Comparison of ENCODE assay signal across 21 cellular contexts in the genomic region with DNA sequence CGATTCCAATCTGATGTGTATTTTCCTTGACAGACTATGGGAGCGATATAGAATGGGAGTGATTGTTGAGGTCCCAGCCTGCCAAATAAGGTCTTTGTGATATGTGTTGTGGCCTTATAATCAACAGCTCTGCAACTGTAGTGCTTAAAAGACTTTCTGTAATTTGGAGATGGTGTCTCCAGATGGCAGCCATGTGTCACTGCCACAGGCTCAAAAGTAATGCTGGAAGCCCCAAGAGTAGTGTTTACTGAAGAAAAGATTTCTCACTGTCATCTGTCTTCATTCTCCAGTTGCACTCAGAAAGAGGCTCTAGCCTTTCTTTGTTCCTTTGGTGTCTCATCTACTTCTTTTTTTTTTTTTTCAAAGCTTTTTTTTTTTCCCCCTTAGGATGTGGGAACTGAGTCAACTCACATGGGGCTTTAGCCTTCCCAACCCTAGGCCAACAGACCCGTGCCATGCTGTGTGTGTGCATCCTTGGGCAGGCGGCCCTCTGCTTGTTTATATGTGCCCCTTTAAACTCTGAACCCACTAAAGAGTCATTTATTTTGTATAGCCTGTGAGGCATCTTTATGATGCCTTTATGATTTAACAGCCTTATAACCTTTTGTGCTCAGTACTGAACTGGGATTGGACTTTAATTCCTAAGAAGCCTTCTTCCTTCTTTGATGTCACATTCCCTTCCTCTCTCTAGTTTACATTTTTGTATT. TPM values are rescaled to one million over a fixed set of nuclear protein-coding genes. Genes with fewer than 3 reads are reported as not detected.
A peak's percentile ranks its signal among the peaks of the same experiment; 100 is the strongest.
DNase-seq lines count a peak whose midpoint lies in the region; ATAC-seq and TF ChIP-seq lines count a peak whose summit lies in the region.
"Had no signal": no experiment of that assay in that cellular context is flagged by ENCODE, and none has a peak within 500 bp of the region (broad histone marks: within the 10 kb centered on the region; RNA-seq: fewer than 3 reads in every experiment).

No MANE protein-coding gene starts in this region.

- ATAC-seq in mucosa of descending colon = peak; percentile 88
- ATAC-seq: activated CD8-positive, alpha-beta T cell treated with anti-CD3 and anti-CD28 coated beads, Interleukin-2, amount 10 ng/mL, durations not matched to agents 7 days and 5 days; activated T-cell treated with anti-CD3 and anti-CD28 coated beads, Interleukin-2, amount 50 U/mL, for 72 hours; effector memory CD8-positive, alpha-beta T cell; foreskin keratinocyte; PC-3; psoas muscle had no signal

- H3K9me3 ChIP-seq in colonic mucosa = no peaks in the 10 kb centered on the region
- no peaks in the 10 kb centered on the region for H3K9me3 ChIP-seq in mucosa of descending colon
- H3K9me3 ChIP-seq: SK-N-SH, stomach had no signal

- H3K27me3 ChIP-seq in colonic mucosa = no peaks in the 10 kb centered on the region
- H3K27me3 ChIP-seq: foreskin keratinocyte had no signal

- H3K4me1 ChIP-seq in colonic mucosa (peaks cover 14% of the 10 kb centered on the region), mucosa of descending colon (ENCODE audit: low read depth) (no peaks in the 10 kb centered on the region)
- H3K4me1 ChIP-seq: foreskin keratinocyte, psoas muscle had no signal

- DNase-seq in AG20443 (ENCODE audit: low spot score) = peak; percentile 18
- peak; percentile 46 for DNase-seq in NCI-H1092 treated with DMSO at 0.1 percent for 48 hours (lab: John Stamatoyannopoulos, UW)
- peak; percentile 54 for DNase-seq in colonic mucosa
- DNase-seq in mucosa of descending colon = peak; percentile 42 to 63 (median 47)
- DNase-seq in activated CD4-positive, alpha-beta T cell treated with anti-CD3 and anti-CD28 coated beads, Interleukin-2, amount 50 U/mL, for 48 hours = no peak
- DNase-seq in SKM-1 treated with dmso at 0.1 percent for 144 hours (lab: John Stamatoyannopoulos, UW; ENCODE audit: unreplicated experiment) = no peak
- no peak for DNase-seq in activated CD4-positive, alpha-beta T cell treated with anti-CD3 and anti-CD28 coated beads, Interleukin-2, amount 10 ng/mL, durations not matched to agents 24 days and 14 days
- DNase-seq in LoVo (ENCODE audit: low spot score) = no peak
- DNase-seq: activated CD8-positive, alpha-beta T cell treated with anti-CD3 and anti-CD28 coated beads, Interleukin-2, amount 10 ng/mL, durations not matched to agents 7 days and 5 days; activated T-cell treated with anti-CD3 and anti-CD28 coated beads, Interleukin-2, amount 50 U/mL, for 72 hours; effector memory CD8-positive, alpha-beta T cell; foreskin keratinocyte; GF-D8; NCI-H1436 treated with DMSO at 0.1 percent for 48 hours; NCI-H526 treated with DMSO at 0.1 percent for 48 hours; PC-3; psoas muscle; SK-N-SH; stomach had no signal

- no peaks in the 10 kb centered on the region for H3K36me3 ChIP-seq in colonic mucosa
- H3K36me3 ChIP-seq in mucosa of descending colon (ENCODE audit: low read depth) = no peaks in the 10 kb centered on the region
- H3K36me3 ChIP-seq: stomach had no signal

- H3K27ac ChIP-seq in colonic mucosa = peak overlapping the region; percentile 77
- H3K27ac ChIP-seq: foreskin keratinocyte, HL-60, KMS-11, psoas muscle had no signal

- H3K9me3 Mint-ChIP-seq in activated CD4-positive, alpha-beta T cell treated with anti-CD3 and anti-CD28 coated beads, Interleukin-2, amount 10 ng/mL, durations not matched to agents 24 days and 14 days = no peaks in the 10 kb centered on the region
- H3K9me3 Mint-ChIP-seq: activated T-cell treated with anti-CD3 and anti-CD28 coated beads, Interleukin-2, amount 50 U/mL, for 72 hours; effector memory CD8-positive, alpha-beta T cell had no signal

- H3K4me3 Mint-ChIP-seq in activated CD4-positive, alpha-beta T cell treated with anti-CD3 and anti-CD28 coated beads, Interleukin-2, amount 10 ng/mL, durations not matched to agents 24 days and 14 days = no peak overlapping the region
- H3K4me3 Mint-ChIP-seq: activated CD8-positive, alpha-beta T cell treated with anti-CD3 and anti-CD28 coated beads, Interleukin-2, amount 10 ng/mL, durations not matched to agents 7 days and 5 days; activated T-cell treated with anti-CD3 and anti-CD28 coated beads, Interleukin-2, amount 50 U/mL, for 72 hours; effector memory CD8-positive, alpha-beta T cell had no signal

- TF ChIP-seq CTCF in colonic mucosa (IDR thresholded peaks at IDR 0.05) = no peak
- TF ChIP-seq CTCF in mucosa of descending colon (IDR thresholded peaks at IDR 0.05) = no peak

- no peak overlapping the region for H3K4me3 ChIP-seq in colonic mucosa
- no peak overlapping the region for H3K4me3 ChIP-seq in mucosa of descending colon
- H3K4me3 ChIP-seq: psoas muscle, stomach had no signal

- intact Hi-C loops in colonic mucosa (cut with DNase I) = no loop called here
- intact Hi-C loops in mucosa of descending colon (cut with DNase I, micrococcal nuclease) = no loop called here
- intact Hi-C loops in activated CD4-positive, alpha-beta T cell treated with anti-CD3 and anti-CD28 coated beads, Interleukin-2, amount 10 ng/mL, durations not matched to agents 24 days and 14 days (cut with micrococcal nuclease) = no loop called here

- no peaks in the 10 kb centered on the region for H3K4me1 Mint-ChIP-seq in activated CD4-positive, alpha-beta T cell treated with anti-CD3 and anti-CD28 coated beads, Interleukin-2, amount 10 ng/mL, durations not matched to agents 24 days and 14 days

- H3K36me3 Mint-ChIP-seq in activated CD4-positive, alpha-beta T cell treated with anti-CD3 and anti-CD28 coated beads, Interleukin-2, amount 10 ng/mL, durations not matched to agents 24 days and 14 days (ENCODE audit: low read depth) = no peaks in the 10 kb centered on the region

- H3K27ac Mint-ChIP-seq in activated CD4-positive, alpha-beta T cell treated with anti-CD3 and anti-CD28 coated beads, Interleukin-2, amount 10 ng/mL, durations not matched to agents 24 days and 14 days = no peak overlapping the region
- H3K27ac Mint-ChIP-seq: activated CD8-positive, alpha-beta T cell treated with anti-CD3 and anti-CD28 coated beads, Interleukin-2, amount 10 ng/mL, durations not matched to agents 7 days and 5 days; activated T-cell treated with anti-CD3 and anti-CD28 coated beads, Interleukin-2, amount 50 U/mL, for 72 hours; effector memory CD8-positive, alpha-beta T cell had no signal

- H3K9ac ChIP-seq in colonic mucosa (ENCODE audit: low read depth in 2 of 2, low read length in 2 of 2) = peak overlapping the region in 1 of 2 donors; percentile 55
- H3K9ac ChIP-seq: KMS-11, SK-N-SH had no signal

- no peaks in the 10 kb centered on the region for H3K27me3 Mint-ChIP-seq in activated CD4-positive, alpha-beta T cell treated with anti-CD3 and anti-CD28 coated beads, Interleukin-2, amount 10 ng/mL, durations not matched to agents 24 days and 14 days

RNA-seq across cellular contexts. Expression of a gene that starts 15.6 kb away (rescaled TPM):
- total RNA-seq in colonic mucosa = 1 to 10 TPM; 4.4 to 5.8 TPM
- total RNA-seq in mucosa of descending colon = 10 to 100 TPM in 2 of 3 donors, 1 to 10 TPM in 1; 3.3 to 17.6 (median 13.9) TPM
- not detected in 2 replicates for total RNA-seq in activated CD4-positive, alpha-beta T cell treated with anti-CD3 and anti-CD28 coated beads, Interleukin-2, amount 10 ng/mL, durations not matched to agents 24 days and 14 days
- total RNA-seq: activated CD8-positive, alpha-beta T cell treated with anti-CD3 and anti-CD28 coated beads, Interleukin-2, amount 10 ng/mL, durations not matched to agents 7 days and 5 days; activated T-cell treated with anti-CD3 and anti-CD28 coated beads, Interleukin-2, amount 50 U/mL, for 72 hours had no signal

RNA-seq across cellular contexts. Expression of a gene that starts 23.0 kb away (rescaled TPM):
- total RNA-seq in colonic mucosa (100 to 1,000 TPM in 1 of 2 donors, 10 to 100 TPM in 1; 57.6 to 106 TPM), mucosa of descending colon (100 to 1,000 TPM in 2 of 3 donors, 10 to 100 TPM in 1; 63.0 to 132 (median 111) TPM)
- total RNA-seq in activated CD4-positive, alpha-beta T cell treated with anti-CD3 and anti-CD28 coated beads, Interleukin-2, amount 10 ng/mL, durations not matched to agents 24 days and 14 days = 0.12 TPM in 1 of 2 replicates, not detected in the other
- total RNA-seq: activated CD8-positive, alpha-beta T cell treated with anti-CD3 and anti-CD28 coated beads, Interleukin-2, amount 10 ng/mL, durations not matched to agents 7 days and 5 days had no signal

Comparison
In these comparisons a context has a peak if more than half of its experiments do, and no peak if none do; other contexts are left out.
1. DNase-seq: peak in AG20443 (single experiment), NCI-H1092 treated with DMSO at 0.1 percent for 48 hours (single experiment), colonic mucosa (single experiment) and mucosa of descending colon (3 of 3); none in activated CD4-positive, alpha-beta T cell treated with anti-CD3 and anti-CD28 coated beads, Interleukin-2, amount 50 U/mL, for 48 hours (0 of 2), SKM-1 treated with dmso at 0.1 percent for 144 hours (single experiment), activated CD4-positive, alpha-beta T cell treated with anti-CD3 and anti-CD28 coated beads, Interleukin-2, amount 10 ng/mL, durations not matched to agents 24 days and 14 days (single experiment) and LoVo (single experiment).
2. RNA of a gene that starts 23.0 kb away (total RNA-seq): 63.0 to 132 TPM in mucosa of descending colon and 57.6 to 106 TPM in colonic mucosa; 0.12 TPM in activated CD4-positive, alpha-beta T cell treated with anti-CD3 and anti-CD28 coated beads, Interleukin-2, amount 10 ng/mL, durations not matched to agents 24 days and 14 days; every median in the first group is over 10 times any median in the second.